ENCODE assay signal across 17 cellular contexts in the genomic region with DNA sequence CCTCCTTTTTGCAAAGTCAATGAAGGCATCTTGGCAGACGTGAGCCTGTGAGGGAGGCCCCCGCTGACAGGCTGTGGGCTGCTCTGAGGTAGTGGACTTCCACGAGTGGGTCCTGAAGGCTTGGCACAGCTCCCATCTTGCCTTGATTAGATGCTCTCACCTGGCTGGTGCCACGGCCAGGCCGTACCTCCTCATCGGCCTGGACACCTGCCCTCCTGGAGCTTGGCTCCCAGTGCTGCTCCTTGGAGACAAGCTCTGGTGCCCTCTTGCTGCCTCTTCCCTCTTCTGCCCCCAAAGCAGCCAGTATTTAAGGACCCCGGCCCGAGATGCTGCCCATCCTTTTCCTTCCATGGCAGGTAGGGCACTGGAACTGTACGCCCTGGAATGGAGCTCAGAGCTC.
DNase-seq lines count a peak whose midpoint lies in the region; ATAC-seq and TF ChIP-seq lines count a peak whose summit lies in the region.
"Had no signal": no experiment of that assay in that cellular context is flagged by ENCODE, and none has a peak within 500 bp of the region (broad histone marks: within the 10 kb centered on the region; RNA-seq: fewer than 3 reads in every experiment).

No MANE protein-coding gene starts in this region.

- H3K4me3 ChIP-seq in left ventricle myocardium inferior (no peak overlapping the region), coronary artery (no peak overlapping the region)

- no peaks in the 10 kb centered on the region for H3K36me3 ChIP-seq in left ventricle myocardium inferior

- POLR2A ChIA-PET in activated CD8-positive, alpha-beta T cell treated with anti-CD3 and anti-CD28 coated beads for 36 hours (lab: Charles Lee), result no interaction called here

- no peaks in the 10 kb centered on the region for H3K4me1 ChIP-seq in left ventricle myocardium inferior

- CTCF ChIA-PET in activated CD8-positive, alpha-beta T cell treated with anti-CD3 and anti-CD28 coated beads for 36 hours (lab: Charles Lee), result interaction anchor here (1.3 to 1.6 kb wide), 2 partner anchors 13 to 88 kb away, joined by 3 to 9 read pairs; no protein-coding TSS in a partner anchor

- no peaks in the 10 kb centered on the region for H3K9me3 ChIP-seq in left ventricle myocardium inferior (replicated peaks)

- ATAC-seq in left cardiac atrium, result no peak
- no peak for ATAC-seq in activated CD8-positive, alpha-beta T cell treated with anti-CD3 and anti-CD28 coated beads for 36 hours
- ATAC-seq in HG02938 (IDR thresholded peaks at IDR 0.05; ENCODE audit: unreplicated experiment), result no peak
- ATAC-seq: Panc1 had no signal

- peaks cover 15% of the 10 kb centered on the region for H3K27me3 Mint-ChIP-seq in progenitor cell of endocrine pancreas
- H3K27me3 Mint-ChIP-seq in activated CD8-positive, alpha-beta T cell treated with anti-CD3 and anti-CD28 coated beads for 36 hours, result peaks cover 3% of the 10 kb centered on the region

- H3K27ac ChIP-seq in left ventricle myocardium inferior (replicated peaks), result no peak overlapping the region
- no peak overlapping the region for H3K27ac ChIP-seq in coronary artery
- H3K27ac ChIP-seq: C4-2B had no signal

- intact Hi-C loops in left cardiac atrium (cut with DNase I) (no loop called here), left ventricle myocardium inferior (cut with micrococcal nuclease) (no loop called here)
- intact Hi-C loops in activated CD8-positive, alpha-beta T cell treated with anti-CD3 and anti-CD28 coated beads for 36 hours (cut with micrococcal nuclease), result no loop called here

- no peaks in the 10 kb centered on the region for H3K9me3 Mint-ChIP-seq in progenitor cell of endocrine pancreas (ENCODE audit: low read depth)
- H3K9me3 Mint-ChIP-seq in activated CD8-positive, alpha-beta T cell treated with anti-CD3 and anti-CD28 coated beads for 36 hours, result no peaks in the 10 kb centered on the region
- H3K9me3 Mint-ChIP-seq: HFFc6 had no signal

- H3K4me3 Mint-ChIP-seq in progenitor cell of endocrine pancreas (ENCODE audit: low read depth), result no peak overlapping the region
- no peak overlapping the region for H3K4me3 Mint-ChIP-seq in activated CD8-positive, alpha-beta T cell treated with anti-CD3 and anti-CD28 coated beads for 36 hours
- H3K4me3 Mint-ChIP-seq: HFFc6 had no signal

- peak overlapping the region; percentile 41 for H3K27ac Mint-ChIP-seq in progenitor cell of endocrine pancreas
- H3K27ac Mint-ChIP-seq in activated CD8-positive, alpha-beta T cell treated with anti-CD3 and anti-CD28 coated beads for 36 hours, result no peak overlapping the region
- H3K27ac Mint-ChIP-seq: HFFc6 had no signal

- TF ChIP-seq CTCF in left ventricle myocardium inferior (IDR thresholded peaks at IDR 0.05; ENCODE audit: borderline replicate concordance), result no peak
- TF ChIP-seq CTCF in coronary artery (IDR thresholded peaks at IDR 0.05), result no peak
- no peak for TF ChIP-seq CTCF in progenitor cell of endocrine pancreas (IDR thresholded peaks at IDR 0.05; ENCODE audit: unreplicated experiment)
- no peak for TF ChIP-seq CTCF in activated CD8-positive, alpha-beta T cell treated with anti-CD3 and anti-CD28 coated beads for 36 hours (IDR thresholded peaks at IDR 0.05)

- peaks cover 36% of the 10 kb centered on the region for H3K27me3 ChIP-seq in left ventricle myocardium inferior (ENCODE audit: low read depth)

- H3K36me3 Mint-ChIP-seq in progenitor cell of endocrine pancreas (ENCODE audit: insufficient read depth), result no peaks in the 10 kb centered on the region
- no peaks in the 10 kb centered on the region for H3K36me3 Mint-ChIP-seq in activated CD8-positive, alpha-beta T cell treated with anti-CD3 and anti-CD28 coated beads for 36 hours (ENCODE audit: low read depth)

- peaks cover 1% of the 10 kb centered on the region for H3K4me1 Mint-ChIP-seq in progenitor cell of endocrine pancreas (ENCODE audit: low read depth)
- H3K4me1 Mint-ChIP-seq in activated CD8-positive, alpha-beta T cell treated with anti-CD3 and anti-CD28 coated beads for 36 hours (ENCODE audit: low read depth), result no peaks in the 10 kb centered on the region

- DNase-seq in left cardiac atrium, result peak; percentile 13
- DNase-seq in left ventricle myocardium inferior, result no peak
- peak; percentile 29 for DNase-seq in coronary artery (ENCODE audit: low spot score)
- DNase-seq in progenitor cell of endocrine pancreas (ENCODE audit: low spot score, unreplicated experiment), result no peak
- DNase-seq in activated CD8-positive, alpha-beta T cell treated with anti-CD3 and anti-CD28 coated beads for 36 hours, result no peak
- DNase-seq in COR-L47 (lab: John Stamatoyannopoulos, UW), result no peak
- DNase-seq: DMS79, HFFc6, KG1, NCI-H1105 treated with DMSO at 0.1 percent for 48 hours, NCI-H187, NCI-H226, NCI-H524, Right ventricle myocardium superior had no signal

Comparison
In these comparisons a context has a peak if more than half of its experiments do, and no peak if none do; other contexts are left out.
1. DNase-seq: peak in left cardiac atrium (single experiment) and coronary artery (single experiment); none in left ventricle myocardium inferior (single experiment), progenitor cell of endocrine pancreas (single experiment), activated CD8-positive, alpha-beta T cell treated with anti-CD3 and anti-CD28 coated beads for 36 hours (single experiment) and COR-L47 (single experiment).